ENCODE assay signal across 11 cellular contexts in the genomic region with DNA sequence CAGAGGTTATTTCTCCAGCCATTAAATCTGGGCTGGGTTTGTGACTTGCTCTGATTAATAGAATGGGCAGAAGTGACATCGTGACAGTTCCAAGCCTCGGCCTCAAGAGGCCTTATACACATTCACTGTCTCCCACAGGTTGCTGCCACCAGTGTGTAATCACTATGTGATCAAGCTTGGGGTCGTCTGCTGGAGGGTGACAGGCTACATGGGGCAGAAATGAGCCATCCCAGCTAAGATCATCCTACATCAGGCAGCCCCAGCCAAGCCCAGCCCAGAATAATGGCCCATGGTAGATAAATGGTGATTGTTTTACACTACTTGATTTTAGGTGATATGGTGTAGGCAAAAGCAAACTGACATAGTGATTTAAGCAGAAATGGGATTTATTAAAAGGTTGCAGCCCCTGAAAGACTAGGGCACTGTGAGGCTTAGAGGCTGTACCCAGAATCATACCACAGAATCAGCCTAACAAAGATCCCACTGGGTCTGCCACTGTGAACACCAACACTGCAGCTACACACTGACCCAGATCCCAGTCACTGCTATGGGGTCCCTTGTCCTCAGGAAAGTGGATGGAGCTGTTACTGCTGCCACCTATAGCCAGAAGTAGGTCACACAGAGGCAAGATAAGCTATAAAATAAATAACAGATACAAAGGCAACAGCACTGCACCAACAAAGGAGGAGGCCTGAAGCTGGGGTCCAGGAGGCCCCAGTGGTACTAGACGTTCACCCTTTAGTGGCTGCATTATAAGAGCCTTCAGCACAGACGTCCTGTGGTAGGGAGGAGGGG.
DNase-seq lines count a peak whose midpoint lies in the region; ATAC-seq and TF ChIP-seq lines count a peak whose summit lies in the region.
"Had no signal": no experiment of that assay in that cellular context is flagged by ENCODE, and none has a peak within 500 bp of the region (broad histone marks: within the 10 kb centered on the region; RNA-seq: fewer than 3 reads in every experiment).

No MANE protein-coding gene starts in this region.

- intact Hi-C loops in activated CD4-positive, alpha-beta T cell treated with anti-CD3 and anti-CD28 coated beads for 36 hours (cut with DNase I, micrococcal nuclease): no loop called here
- intact Hi-C loops in sciatic nerve (cut with DNase I): no loop called here

- POLR2A ChIA-PET in activated CD4-positive, alpha-beta T cell treated with anti-CD3 and anti-CD28 coated beads for 36 hours (lab: Charles Lee): interaction anchor here (0.6 to 0.7 kb wide), 2 partner anchors 77 to 163 kb away, joined by 3 read pairs; no protein-coding TSS in a partner anchor

- no peak for TF ChIP-seq POLR2A in erythroblast (IDR thresholded peaks at IDR 0.05; ENCODE audit: low read length)

- no peaks in the 10 kb centered on the region for H3K36me3 Mint-ChIP-seq in activated CD4-positive, alpha-beta T cell treated with anti-CD3 and anti-CD28 coated beads for 36 hours (ENCODE audit: low read depth)

- in situ Hi-C loops in astrocyte of the spinal cord (cut with HindIII; ENCODE audit: low sequenced_read_pairs): no loop called here

- TF ChIP-seq CTCF in astrocyte of the spinal cord (IDR thresholded peaks at IDR 0.05; ENCODE audit: low read depth, low read length): peak; percentile 15

- peaks cover 12% of the 10 kb centered on the region for H3K4me1 Mint-ChIP-seq in activated CD4-positive, alpha-beta T cell treated with anti-CD3 and anti-CD28 coated beads for 36 hours

- no peak overlapping the region for H3K27ac Mint-ChIP-seq in activated CD4-positive, alpha-beta T cell treated with anti-CD3 and anti-CD28 coated beads for 36 hours
- H3K27ac Mint-ChIP-seq: CD4-positive, CD25-positive, alpha-beta regulatory T cell had no signal

- CTCF ChIA-PET in activated CD4-positive, alpha-beta T cell treated with anti-CD3 and anti-CD28 coated beads for 36 hours (lab: Charles Lee): interaction anchor here (0.7 to 1.5 kb wide), 5 partner anchors 9 to 95 kb away, joined by 3 to 5 read pairs (median 4); no protein-coding TSS in a partner anchor

- ATAC-seq in activated CD4-positive, alpha-beta T cell treated with anti-CD3 and anti-CD28 coated beads for 36 hours: peak; percentile 86
- peak; percentile 72 for ATAC-seq in sciatic nerve
- no peak for ATAC-seq in HG02623 (IDR thresholded peaks at IDR 0.05; ENCODE audit: unreplicated experiment)
- ATAC-seq in HG03457 (IDR thresholded peaks at IDR 0.05; ENCODE audit: unreplicated experiment): no peak
- ATAC-seq: left ventricle myocardium superior had no signal

- no peaks in the 10 kb centered on the region for H3K27me3 Mint-ChIP-seq in activated CD4-positive, alpha-beta T cell treated with anti-CD3 and anti-CD28 coated beads for 36 hours
- H3K27me3 Mint-ChIP-seq: CD4-positive, CD25-positive, alpha-beta regulatory T cell had no signal

- no peak overlapping the region for H3K4me3 ChIP-seq in astrocyte of the spinal cord (ENCODE audit: low read depth, low read length)

- DNase-seq in activated CD4-positive, alpha-beta T cell treated with anti-CD3 and anti-CD28 coated beads for 36 hours: peak; percentile 46
- DNase-seq in activated CD4-positive, alpha-beta T cell treated with anti-CD3 and anti-CD28 coated beads, Interleukin-2, amount 50 U/mL, for 1 hour: no peak
- peak; percentile 82 for DNase-seq in HuH-7 (ENCODE audit: low spot score)
- DNase-seq in astrocyte of the spinal cord (ENCODE audit: low read depth, low spot score): no peak
- DNase-seq in sciatic nerve (ENCODE audit: low spot score): no peak
- no peak for DNase-seq in erythroblast (lab: John Stamatoyannopoulos, UW)
- DNase-seq: CD4-positive, CD25-positive, alpha-beta regulatory T cell; left ventricle myocardium superior; NCI-H146 had no signal

- H3K9me3 Mint-ChIP-seq in activated CD4-positive, alpha-beta T cell treated with anti-CD3 and anti-CD28 coated beads for 36 hours (ENCODE audit: low read depth): peaks cover 15% of the 10 kb centered on the region

- no peak overlapping the region for H3K4me3 Mint-ChIP-seq in activated CD4-positive, alpha-beta T cell treated with anti-CD3 and anti-CD28 coated beads for 36 hours
- H3K4me3 Mint-ChIP-seq: CD4-positive, CD25-positive, alpha-beta regulatory T cell had no signal

Comparison
In these comparisons a context has a peak if more than half of its experiments do, and no peak if none do; other contexts are left out.
1. DNase-seq: peak in activated CD4-positive, alpha-beta T cell treated with anti-CD3 and anti-CD28 coated beads for 36 hours (single experiment) and HuH-7 (single experiment); none in activated CD4-positive, alpha-beta T cell treated with anti-CD3 and anti-CD28 coated beads, Interleukin-2, amount 50 U/mL, for 1 hour (single experiment), astrocyte of the spinal cord (single experiment), sciatic nerve (single experiment) and erythroblast (0 of 2).
2. ATAC-seq: peak in activated CD4-positive, alpha-beta T cell treated with anti-CD3 and anti-CD28 coated beads for 36 hours (single experiment) and sciatic nerve (single experiment); none in HG02623 (single experiment) and HG03457 (single experiment).